In the genomic region with DNA sequence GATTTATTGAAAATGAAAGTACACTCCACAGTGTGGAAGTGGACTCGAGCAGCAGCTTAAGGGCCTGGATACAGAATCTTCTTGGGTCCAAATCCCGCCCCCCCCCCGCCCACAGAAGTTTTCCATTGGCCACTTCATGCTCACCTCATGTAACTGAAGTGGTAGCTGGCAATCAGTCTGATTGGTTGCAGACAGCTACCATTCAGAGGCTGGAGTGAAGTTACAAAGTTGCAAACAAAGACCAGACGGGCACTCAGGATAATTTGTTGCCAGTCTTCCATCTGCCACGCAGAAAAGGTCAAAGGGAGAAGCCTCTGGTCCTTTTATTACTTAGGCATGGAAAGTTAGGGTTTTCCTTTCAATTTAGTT, we compare ENCODE assay signal across 14 cellular contexts. TPM values are rescaled to one million over a fixed set of nuclear protein-coding genes. Genes with fewer than 3 reads are reported as not detected.
DNase-seq lines count a peak whose midpoint lies in the region; ATAC-seq and TF ChIP-seq lines count a peak whose summit lies in the region.
"Had no signal": no experiment of that assay in that cellular context is flagged by ENCODE, and none has a peak within 500 bp of the region (broad histone marks: within the 10 kb centered on the region; RNA-seq: fewer than 3 reads in every experiment).

No MANE protein-coding gene starts in this region.

- in situ Hi-C loops in astrocyte of the spinal cord (cut with HindIII; ENCODE audit: low sequenced_read_pairs): no loop called here

- no peaks in the 10 kb centered on the region for H3K27me3 Mint-ChIP-seq in activated naive CD4-positive, alpha-beta T cell treated with anti-CD3 and anti-CD28 coated beads for 36 hours (ENCODE audit: low read depth)

- no peak for TF ChIP-seq CTCF in astrocyte of the spinal cord (IDR thresholded peaks at IDR 0.05; ENCODE audit: low read depth, low read length)
- no peak for TF ChIP-seq CTCF in mucosa of descending colon (IDR thresholded peaks at IDR 0.05)

- H3K9me3 ChIP-seq in mucosa of descending colon: no peaks in the 10 kb centered on the region
- H3K9me3 ChIP-seq: heart right ventricle had no signal

- no peak overlapping the region for H3K4me3 ChIP-seq in astrocyte of the spinal cord (ENCODE audit: low read depth, low read length)
- H3K4me3 ChIP-seq in mucosa of descending colon: no peak overlapping the region
- H3K4me3 ChIP-seq: skin epidermis had no signal

- intact Hi-C loops in mucosa of descending colon (cut with DNase I, micrococcal nuclease): no loop called here
- intact Hi-C loops in activated naive CD4-positive, alpha-beta T cell treated with anti-CD3 and anti-CD28 coated beads for 36 hours (cut with micrococcal nuclease): loop anchor here (5.0 kb wide), 1 partner anchor 361 kb away; no protein-coding TSS in a partner anchor

- peak; percentile 13 for ATAC-seq in mucosa of descending colon
- no peak for ATAC-seq in GM19351 (IDR thresholded peaks at IDR 0.05; ENCODE audit: unreplicated experiment)

- DNase-seq in AG20443 (ENCODE audit: low spot score): peak; percentile 34
- DNase-seq in NCI-H1436 treated with DMSO at 0.1 percent for 48 hours (lab: John Stamatoyannopoulos, UW): peak; percentile 73
- peak; percentile 60 for DNase-seq in astrocyte of the spinal cord (ENCODE audit: low read depth, low spot score)
- DNase-seq in mucosa of descending colon: no peak
- DNase-seq in SW 1271 (lab: John Stamatoyannopoulos, UW): no peak
- DNase-seq in activated naive CD4-positive, alpha-beta T cell treated with anti-CD3 and anti-CD28 coated beads for 36 hours: no peak
- no peak for DNase-seq in activated CD4-positive, alpha-beta T cell treated with anti-CD3 and anti-CD28 coated beads for 4 hours
- DNase-seq: activated CD4-positive, alpha-beta T cell treated with anti-CD3 and anti-CD28 coated beads for 1 hour; dermis blood vessel endothelial cell; heart right ventricle; NCI-H146 had no signal

- H3K4me1 Mint-ChIP-seq in activated naive CD4-positive, alpha-beta T cell treated with anti-CD3 and anti-CD28 coated beads for 36 hours (ENCODE audit: low read depth): peaks cover 37% of the 10 kb centered on the region

- no peak overlapping the region for H3K27ac Mint-ChIP-seq in activated naive CD4-positive, alpha-beta T cell treated with anti-CD3 and anti-CD28 coated beads for 36 hours
- H3K27ac Mint-ChIP-seq: mesothelial cell of epicardium had no signal

- H3K36me3 Mint-ChIP-seq in activated naive CD4-positive, alpha-beta T cell treated with anti-CD3 and anti-CD28 coated beads for 36 hours (ENCODE audit: low read depth): no peaks in the 10 kb centered on the region

- peaks cover 2% of the 10 kb centered on the region for H3K9me3 Mint-ChIP-seq in activated naive CD4-positive, alpha-beta T cell treated with anti-CD3 and anti-CD28 coated beads for 36 hours

- no peaks in the 10 kb centered on the region for H3K36me3 ChIP-seq in mucosa of descending colon (ENCODE audit: low read depth)
- H3K36me3 ChIP-seq: heart right ventricle had no signal

- H3K4me3 Mint-ChIP-seq in activated naive CD4-positive, alpha-beta T cell treated with anti-CD3 and anti-CD28 coated beads for 36 hours: no peak overlapping the region
- H3K4me3 Mint-ChIP-seq: mesothelial cell of epicardium had no signal

- CTCF ChIA-PET in activated naive CD4-positive, alpha-beta T cell treated with anti-CD3 and anti-CD28 coated beads for 36 hours (lab: Charles Lee): interaction anchor here (0.8 kb wide), 1 partner anchor 10 kb away, joined by 4 read pairs; no protein-coding TSS in a partner anchor

- no peaks in the 10 kb centered on the region for H3K4me1 ChIP-seq in mucosa of descending colon (ENCODE audit: low read depth)

RNA-seq across cellular contexts. Expression of a gene that starts 25.8 kb away (rescaled TPM):
- total RNA-seq in mucosa of descending colon: not detected
- total RNA-seq in activated naive CD4-positive, alpha-beta T cell treated with anti-CD3 and anti-CD28 coated beads for 36 hours: not detected
- total RNA-seq: dermis blood vessel endothelial cell, heart right ventricle had no signal

RNA-seq across cellular contexts. Expression of a gene that starts 35.4 kb away (rescaled TPM):
- 100 to 1,000 TPM in 2 of 3 donors, 10 to 100 TPM in 1; 81.7 to 192 (median 158) TPM for total RNA-seq in mucosa of descending colon
- total RNA-seq in activated naive CD4-positive, alpha-beta T cell treated with anti-CD3 and anti-CD28 coated beads for 36 hours: under 1 TPM; 0.31 to 0.49 TPM

Comparison
In these comparisons a context has a peak if more than half of its experiments do, and no peak if none do; other contexts are left out.
1. DNase-seq: peak in AG20443 (single experiment), NCI-H1436 treated with DMSO at 0.1 percent for 48 hours (single experiment) and astrocyte of the spinal cord (single experiment); none in mucosa of descending colon (0 of 3), SW 1271 (0 of 2), activated naive CD4-positive, alpha-beta T cell treated with anti-CD3 and anti-CD28 coated beads for 36 hours (single experiment) and activated CD4-positive, alpha-beta T cell treated with anti-CD3 and anti-CD28 coated beads for 4 hours (0 of 2).
2. RNA of a gene that starts 35.4 kb away (total RNA-seq): 81.7 to 192 TPM in mucosa of descending colon; 0.31 to 0.49 TPM in activated naive CD4-positive, alpha-beta T cell treated with anti-CD3 and anti-CD28 coated beads for 36 hours; every median in the first group is over 10 times any median in the second.